In genomic region chr10:125895130-125896087, GRCh38 we compare ENCODE assay signal across 8 cellular contexts. TPM values are rescaled to one million over a fixed set of nuclear protein-coding genes. Genes with fewer than 3 reads are reported as not detected.
DNase-seq lines count a peak whose midpoint lies in the region; ATAC-seq and TF ChIP-seq lines count a peak whose summit lies in the region.
"Not testable (repeated sequence)": the region's sequence is repeated elsewhere in the genome, so short reads cannot be mapped to it uniquely, and the experiment has no call there.

No MANE protein-coding gene starts in this region.

- peak overlapping the region; percentile 88 for H3K4me3 Mint-ChIP-seq in activated T-helper 1 cell treated with anti-CD3 and anti-CD28 coated beads, Interleukin-12 subunit alpha, Interleukin-12 subunit beta, Interleukin-2, Interleukin-4 antibody, amounts not matched to agents 30 ng/mL and 10 ng/mL and 1 ng/mL, durations not matched to agents 14 hours and 24 hours and 36 hours

- not testable (repeated sequence) for H3K36me3 Mint-ChIP-seq in activated T-helper 1 cell treated with anti-CD3 and anti-CD28 coated beads, Interleukin-12 subunit alpha, Interleukin-12 subunit beta, Interleukin-2, Interleukin-4 antibody, amounts not matched to agents 30 ng/mL and 10 ng/mL and 1 ng/mL, durations not matched to agents 14 hours and 24 hours and 36 hours (ENCODE audit: low read depth)

- H3K9me3 ChIP-seq in BLaER1 treated with 17β-estradiol and CSF1 and Interleukin-3, amounts not matched to agents 10 nM and 100 nM (replicated peaks in 1 of 11): not testable (repeated sequence)

- H3K27me3 ChIP-seq in BLaER1 treated with 17β-estradiol and CSF1 and Interleukin-3, amounts not matched to agents 10 nM and 100 nM: not testable (repeated sequence)

- intact Hi-C loops in activated T-helper 1 cell treated with anti-CD3 and anti-CD28 coated beads, Interleukin-12 subunit alpha, Interleukin-12 subunit beta, Interleukin-2, Interleukin-4 antibody, amounts not matched to agents 30 ng/mL and 10 ng/mL and 1 ng/mL, durations not matched to agents 14 hours and 24 hours and 36 hours (cut with micrococcal nuclease): loop anchor here (1.0 kb wide), 2 partner anchors 72 to 176 kb away; partner anchors contain the start of genes BCCIP, EDRF1 and UROS

- peaks cover 37% of the 10 kb centered on the region for H3K27me3 Mint-ChIP-seq in activated T-helper 1 cell treated with anti-CD3 and anti-CD28 coated beads, Interleukin-12 subunit alpha, Interleukin-12 subunit beta, Interleukin-2, Interleukin-4 antibody, amounts not matched to agents 30 ng/mL and 10 ng/mL and 1 ng/mL, durations not matched to agents 14 hours and 24 hours and 36 hours (ENCODE audit: insufficient read depth)

- TF ChIP-seq POLR2A in erythroblast (IDR thresholded peaks at IDR 0.05; ENCODE audit: low read length): not testable (repeated sequence)

- peaks cover 16% of the 10 kb centered on the region for H3K4me1 Mint-ChIP-seq in activated T-helper 1 cell treated with anti-CD3 and anti-CD28 coated beads, Interleukin-12 subunit alpha, Interleukin-12 subunit beta, Interleukin-2, Interleukin-4 antibody, amounts not matched to agents 30 ng/mL and 10 ng/mL and 1 ng/mL, durations not matched to agents 14 hours and 24 hours and 36 hours (ENCODE audit: low read depth)

- H3K4me1 ChIP-seq in BLaER1 treated with 17β-estradiol and CSF1 and Interleukin-3, amounts not matched to agents 10 nM and 100 nM: peaks cover 0 to 21% (median 7%) of the 10 kb centered on the region in 10 experiments; a peak in 15 of 20 replicates

- H3K36me3 ChIP-seq in BLaER1 treated with 17β-estradiol and CSF1 and Interleukin-3, amounts not matched to agents 10 nM and 100 nM: not testable (repeated sequence)

- H4K20me1 ChIP-seq in BLaER1 treated with 17β-estradiol and CSF1 and Interleukin-3, amounts not matched to agents 10 nM and 100 nM: peaks cover 0 to 19% (median 0%) of the 10 kb centered on the region in 11 experiments; a peak in 4 of 22 replicates

- peak overlapping the region; percentile 72 to 99 (median 85) for H3K4me3 ChIP-seq in BLaER1 treated with 17β-estradiol and CSF1 and Interleukin-3, amounts not matched to agents 10 nM and 100 nM

- H3K4me2 ChIP-seq in BLaER1 treated with 17β-estradiol and CSF1 and Interleukin-3, amounts not matched to agents 10 nM and 100 nM: peak overlapping the region; percentile 64 to 89 (median 76)

- peak overlapping the region; percentile 83 to 93 (median 89) for H3K9ac ChIP-seq in BLaER1 treated with 17β-estradiol and CSF1 and Interleukin-3, amounts not matched to agents 10 nM and 100 nM

- DNase-seq in RPMI7951 (ENCODE audit: low read depth): peak; percentile 75
- DNase-seq in activated T-helper 1 cell treated with anti-CD3 and anti-CD28 coated beads, Interleukin-12 subunit alpha, Interleukin-12 subunit beta, Interleukin-2, Interleukin-4 antibody, amounts not matched to agents 30 ng/mL and 10 ng/mL and 1 ng/mL, durations not matched to agents 14 hours and 24 hours and 36 hours (ENCODE audit: low spot score): peak; percentile 20
- peak; percentile 72 to 78 for DNase-seq in erythroblast (lab: John Stamatoyannopoulos, UW)
- peak; percentile 94 for DNase-seq in mesenteric fat pad (ENCODE audit: low spot score)
- DNase-seq in stimulated activated CD4-positive, alpha-beta T cell treated with anti-CD3 and anti-CD28 coated beads, Interleukin-4, amount 100 ng/mL, for 48 hours (ENCODE audit: low read depth in 2 of 2): peak; percentile 45 to 50

- peak overlapping the region; percentile 70 to 89 (median 84) for H3K27ac ChIP-seq in BLaER1 treated with 17β-estradiol and CSF1 and Interleukin-3, amounts not matched to agents 10 nM and 100 nM

- ATAC-seq in GM19455 (IDR thresholded peaks at IDR 0.05; ENCODE audit: unreplicated experiment) (peak; percentile 60), HG03378 (IDR thresholded peaks at IDR 0.05; ENCODE audit: unreplicated experiment) (peak; percentile 56)

- peak overlapping the region; percentile 82 for H3K27ac Mint-ChIP-seq in activated T-helper 1 cell treated with anti-CD3 and anti-CD28 coated beads, Interleukin-12 subunit alpha, Interleukin-12 subunit beta, Interleukin-2, Interleukin-4 antibody, amounts not matched to agents 30 ng/mL and 10 ng/mL and 1 ng/mL, durations not matched to agents 14 hours and 24 hours and 36 hours

- not testable (repeated sequence) for H3K9me3 Mint-ChIP-seq in activated T-helper 1 cell treated with anti-CD3 and anti-CD28 coated beads, Interleukin-12 subunit alpha, Interleukin-12 subunit beta, Interleukin-2, Interleukin-4 antibody, amounts not matched to agents 30 ng/mL and 10 ng/mL and 1 ng/mL, durations not matched to agents 14 hours and 24 hours and 36 hours

RNA-seq across cellular contexts. Expression of gene FANK1, which starts 1.0 kb away (rescaled TPM):
- total RNA-seq in RPMI7951 (2014; rRNA removed; shearing (Covaris generic)): 0.68 and 1.3 TPM in 2 replicates
- total RNA-seq in activated T-helper 1 cell treated with anti-CD3 and anti-CD28 coated beads, Interleukin-12 subunit alpha, Interleukin-12 subunit beta, Interleukin-2, Interleukin-4 antibody, amounts not matched to agents 30 ng/mL and 10 ng/mL and 1 ng/mL, durations not matched to agents 14 hours and 24 hours and 36 hours: not detected in 2 replicates
- total RNA-seq in mesenteric fat pad: 0.42 TPM

RNA-seq across cellular contexts. Expression of gene DHX32, which starts 14.3 kb away (rescaled TPM):
- total RNA-seq in RPMI7951 (2014; rRNA removed; shearing (Covaris generic)): 28.1 and 32.4 TPM in 2 replicates
- total RNA-seq in activated T-helper 1 cell treated with anti-CD3 and anti-CD28 coated beads, Interleukin-12 subunit alpha, Interleukin-12 subunit beta, Interleukin-2, Interleukin-4 antibody, amounts not matched to agents 30 ng/mL and 10 ng/mL and 1 ng/mL, durations not matched to agents 14 hours and 24 hours and 36 hours: 13.0 and 13.9 TPM in 2 replicates
- 29.6 TPM for total RNA-seq in mesenteric fat pad

Comparison
In these comparisons a context has a peak if more than half of its experiments do, and no peak if none do; other contexts are left out.
1. Peak in every context shown above with its lines: DNase-seq, ATAC-seq, H3K4me3 ChIP-seq and H3K27ac ChIP-seq.
2. DNase-seq: peak in every context shown above with its lines; median percentile 94 in mesenteric fat pad; 75 in RPMI7951; 75 in erythroblast; 48 in stimulated activated CD4-positive, alpha-beta T cell treated with anti-CD3 and anti-CD28 coated beads, Interleukin-4, amount 100 ng/mL, for 48 hours; 20 in activated T-helper 1 cell treated with anti-CD3 and anti-CD28 coated beads, Interleukin-12 subunit alpha, Interleukin-12 subunit beta, Interleukin-2, Interleukin-4 antibody, amounts not matched to agents 30 ng/mL and 10 ng/mL and 1 ng/mL, durations not matched to agents 14 hours and 24 hours and 36 hours.